Comparison of ENCODE assay signal across 8 cellular contexts in genomic region chr13:101127741-101128353, GRCh38.
DNase-seq lines count a peak whose midpoint lies in the region; TF ChIP-seq lines count a peak whose summit lies in the region.

No MANE protein-coding gene starts in this region.

- peak overlapping the region; percentile 77 for H2AFZ ChIP-seq in SK-N-SH (ENCODE audit: low read depth)

- H3K9me3 ChIP-seq in SK-N-SH (no peaks in the 10 kb centered on the region), esophagus muscularis mucosa (no peaks in the 10 kb centered on the region)

- peak; percentile 84 for TF ChIP-seq RAD21 in SK-N-SH (IDR thresholded peaks at IDR 0.05; ENCODE audit: low read length)

- TF ChIP-seq EP300 in SK-N-SH (IDR thresholded peaks at IDR 0.05; ENCODE audit: borderline replicate concordance in 1 of 2, low read depth in 1 of 2, low read length in 1 of 2) (no peak), esophagus muscularis mucosa (IDR thresholded peaks at IDR 0.05) (no peak)

- no peak overlapping the region for H3K27ac ChIP-seq in 22Rv1
- H3K27ac ChIP-seq in SK-N-SH (ENCODE audit: low read depth in 2 of 2, low read length in 1 of 2), result no peak overlapping the region
- no peak overlapping the region for H3K27ac ChIP-seq in esophagus muscularis mucosa (replicated peaks in 1 of 4)

- no peaks in the 10 kb centered on the region for H3K4me1 Mint-ChIP-seq in nephron progenitor cell

- TF ChIP-seq POLR2A in esophagus muscularis mucosa (IDR thresholded peaks at IDR 0.05; ENCODE audit: low read depth), result no peak

- POLR2A ChIA-PET in SK-N-SH (lab: Yijun Ruan, JAX), result no interaction called here

- WGBS in SK-N-SH (ENCODE audit: low lambda C conversion rate), result 59% methylated on average over 5 of the region's 5 CpGs
- 52% methylated on average over 5 of the region's 5 CpGs for WGBS in esophagus muscularis mucosa

- no peak overlapping the region for H3K9ac ChIP-seq in SK-N-SH

- H3K9me2 ChIP-seq in SK-N-SH, result no peaks in the 10 kb centered on the region

- H3K4me3 ChIP-seq in LNCaP clone FGC (ENCODE audit: low read depth, low read length) (no peak overlapping the region), SK-N-SH (ENCODE audit: low read depth in 2 of 2, low read length in 1 of 2) (no peak overlapping the region; a peak in 1 of 4 replicates), esophagus muscularis mucosa (no peak overlapping the region)

- no peak overlapping the region for H3K27ac Mint-ChIP-seq in nephron progenitor cell

- no peaks in the 10 kb centered on the region for H3K36me3 Mint-ChIP-seq in nephron progenitor cell (ENCODE audit: low read depth)

- peak; percentile 56 for DNase-seq in EL
- peak; percentile 9 for DNase-seq in H4 (ENCODE audit: low spot score)
- peak; percentile 1 for DNase-seq in LNCaP clone FGC (ENCODE audit: low read depth)
- peak; percentile 53 for DNase-seq in SK-N-SH
- no peak for DNase-seq in esophagus muscularis mucosa (ENCODE audit: extremely low spot score)
- DNase-seq in nephron progenitor cell, result peak; percentile 30
- no peak for DNase-seq in ecto neural progenitor cell (ENCODE audit: low spot score)

- no peaks in the 10 kb centered on the region for H4K20me1 ChIP-seq in SK-N-SH (ENCODE audit: insufficient read depth)

- TF ChIP-seq CTCF in 22Rv1 (IDR thresholded peaks at IDR 0.05), result peak; percentile 93
- TF ChIP-seq CTCF in LNCaP clone FGC (IDR thresholded peaks at IDR 0.05; ENCODE audit: control insufficient read depth, extremely low read depth, insufficient read depth), result peak; percentile 66
- peak; percentile 92 for TF ChIP-seq CTCF in SK-N-SH (IDR thresholded peaks at IDR 0.05)
- peak; percentile 63 to 72 (median 68) for TF ChIP-seq CTCF in esophagus muscularis mucosa (IDR thresholded peaks at IDR 0.05)
- TF ChIP-seq CTCF in nephron progenitor cell (IDR thresholded peaks at IDR 0.05), result peak; percentile 72

- H3K27me3 ChIP-seq in SK-N-SH (ENCODE audit: insufficient read depth) (no peaks in the 10 kb centered on the region), esophagus muscularis mucosa (no peaks in the 10 kb centered on the region)

- H3K4me2 ChIP-seq in SK-N-SH, result no peak overlapping the region

- H3K4me3 Mint-ChIP-seq in nephron progenitor cell, result no peak overlapping the region

- intact Hi-C loops in esophagus muscularis mucosa (cut with DNase I), result loop anchor here (10.0 kb wide), 1 partner anchor 553 kb away; no protein-coding TSS in a partner anchor

- H3K4me1 ChIP-seq in SK-N-SH (ENCODE audit: control insufficient read depth in 1 of 2, insufficient read depth in 2 of 2, low read depth in 1 of 2, low read length in 1 of 2) (no peaks in the 10 kb centered on the region), esophagus muscularis mucosa (no peaks in the 10 kb centered on the region)

- no peaks in the 10 kb centered on the region for H3K79me2 ChIP-seq in SK-N-SH (ENCODE audit: insufficient read depth)

- H3K36me3 ChIP-seq in SK-N-SH (replicated peaks in 1 of 2; ENCODE audit: control insufficient read depth in 1 of 2, insufficient read depth in 2 of 2, low read length in 1 of 2), result no peaks in the 10 kb centered on the region
- no peaks in the 10 kb centered on the region for H3K36me3 ChIP-seq in esophagus muscularis mucosa

- H3K27me3 Mint-ChIP-seq in nephron progenitor cell (ENCODE audit: low read depth, poor library complexity), result no peaks in the 10 kb centered on the region

- H3F3A ChIP-seq in SK-N-SH (replicated peaks; ENCODE audit: insufficient read depth), result peaks cover 6% of the 10 kb centered on the region

- no peaks in the 10 kb centered on the region for H3K9me3 Mint-ChIP-seq in nephron progenitor cell

- CTCF ChIA-PET in SK-N-SH (lab: Yijun Ruan, JAX), result interaction anchor here (0.6 to 3.1 kb wide), 33 partner anchors 9 to 1474 kb away, joined by 3 to 23 read pairs (median 4); partner anchors contain the start of gene GGACT

TF ChIP-seq in SK-N-SH, 30 proteins besides CTCF, POLR2A, EP300 and RAD21:
- TF ChIP-seq SIN3A (IDR thresholded peaks at IDR 0.05; ENCODE audit: borderline replicate concordance, low read depth, low read length) (no peak), SMC3 (IDR thresholded peaks at IDR 0.05; ENCODE audit: low read depth, low read length) (peak; percentile 68), NRF1 (IDR thresholded peaks at IDR 0.05; ENCODE audit: low read depth, low read length) (no peak)

Comparison
In these comparisons a context has a peak if more than half of its experiments do, and no peak if none do; other contexts are left out.
1. DNase-seq: peak in EL (single experiment), H4 (single experiment), LNCaP clone FGC (single experiment), SK-N-SH (single experiment) and nephron progenitor cell (single experiment); none in esophagus muscularis mucosa (single experiment) and ecto neural progenitor cell (single experiment).
2. Peak in every context shown above with its lines, with median percentiles within 50 percentile points of each other: CTCF ChIP-seq.